In genomic region chr6:14165091-14165490, GRCh38 we compare ENCODE assay signal across 19 cellular contexts. TPM values are rescaled to one million over a fixed set of nuclear protein-coding genes. Genes with fewer than 3 reads are reported as not detected.
A peak's percentile ranks its signal among the peaks of the same experiment; 100 is the strongest.
DNase-seq lines count a peak whose midpoint lies in the region; ATAC-seq and TF ChIP-seq lines count a peak whose summit lies in the region.
"Had no signal": no experiment of that assay in that cellular context is flagged by ENCODE, and none has a peak within 500 bp of the region (broad histone marks: within the 10 kb centered on the region; RNA-seq: fewer than 3 reads in every experiment).

No MANE protein-coding gene starts in this region.

- DNase-seq in AG10803 (ENCODE audit: low read depth) (peak; percentile 82), LoVo (ENCODE audit: low spot score) (peak; percentile 9), choroid plexus epithelial cell (ENCODE audit: low read depth) (peak; percentile 52), kidney tubule cell (ENCODE audit: low spot score) (peak; percentile 82), NK-92 (lab: John Stamatoyannopoulos, UW; ENCODE audit: unreplicated experiment) (no peak), prostate gland (ENCODE audit: low spot score) (no peak), omental fat pad (ENCODE audit: low spot score) (no peak)
- DNase-seq in activated CD8-positive, alpha-beta T cell treated with anti-CD3 and anti-CD28 coated beads, Interleukin-2, amount 10 ng/mL, durations not matched to agents 7 days and 5 days: no peak
- DNase-seq: activated naive CD4-positive, alpha-beta T cell treated with anti-CD3 and anti-CD28 coated beads, Interleukin-2, amount 50 U/mL, for 16 hours; colonic mucosa; DMS79; gastrocnemius medialis; immature natural killer cell; midbrain; NCI-H1048; NCI-H2227 treated with DMSO at 0.1 percent for 48 hours; testis had no signal

- peaks cover 4% of the 10 kb centered on the region for H3K27me3 Mint-ChIP-seq in activated CD8-positive, alpha-beta T cell treated with anti-CD3 and anti-CD28 coated beads, Interleukin-2, amount 10 ng/mL, durations not matched to agents 7 days and 5 days (ENCODE audit: low read depth)

- H3K27ac Mint-ChIP-seq in activated CD8-positive, alpha-beta T cell treated with anti-CD3 and anti-CD28 coated beads, Interleukin-2, amount 10 ng/mL, durations not matched to agents 7 days and 5 days: no peak overlapping the region
- H3K27ac Mint-ChIP-seq: immature natural killer cell had no signal

- no peaks in the 10 kb centered on the region for H3K9me3 ChIP-seq in prostate gland
- H3K9me3 ChIP-seq: colonic mucosa, testis had no signal

- H3K4me3 Mint-ChIP-seq in activated CD8-positive, alpha-beta T cell treated with anti-CD3 and anti-CD28 coated beads, Interleukin-2, amount 10 ng/mL, durations not matched to agents 7 days and 5 days: no peak overlapping the region
- H3K4me3 Mint-ChIP-seq: immature natural killer cell had no signal

- H3K36me3 ChIP-seq in prostate gland: no peaks in the 10 kb centered on the region
- H3K36me3 ChIP-seq: BLaER1, colonic mucosa, gastrocnemius medialis had no signal

- H3K27me3 ChIP-seq in prostate gland (replicated peaks; ENCODE audit: insufficient read depth): no peaks in the 10 kb centered on the region
- H3K27me3 ChIP-seq: BLaER1, colonic mucosa, gastrocnemius medialis, testis had no signal

- 88% methylated on average over 2 of the region's 2 CpGs for WGBS in prostate gland

- H3K27ac ChIP-seq in prostate gland: no peak overlapping the region
- H3K27ac ChIP-seq: BLaER1, colonic mucosa, gastrocnemius medialis, parathyroid adenoma, testis had no signal

- no peaks in the 10 kb centered on the region for H3K4me1 ChIP-seq in prostate gland (replicated peaks)
- H3K4me1 ChIP-seq: BLaER1, colonic mucosa, gastrocnemius medialis, parathyroid adenoma, testis had no signal

- H3K4me3 ChIP-seq in AG10803 (ENCODE audit: low read length) (no peak overlapping the region), choroid plexus epithelial cell (ENCODE audit: low read depth, low read length) (no peak overlapping the region), prostate gland (no peak overlapping the region)
- H3K4me3 ChIP-seq: BLaER1, colonic mucosa, gastrocnemius medialis, testis had no signal

- H3K9me3 Mint-ChIP-seq in activated CD8-positive, alpha-beta T cell treated with anti-CD3 and anti-CD28 coated beads, Interleukin-2, amount 10 ng/mL, durations not matched to agents 7 days and 5 days (ENCODE audit: insufficient read depth): peaks cover 16% of the 10 kb centered on the region

- ATAC-seq in activated CD8-positive, alpha-beta T cell treated with anti-CD3 and anti-CD28 coated beads, Interleukin-2, amount 10 ng/mL, durations not matched to agents 7 days and 5 days: no peak
- ATAC-seq in omental fat pad (ENCODE audit: low FRiP score): no peak
- ATAC-seq: gastrocnemius medialis had no signal

- TF ChIP-seq CTCF in AG10803 (conservative IDR thresholded peaks at IDR 0.05; ENCODE audit: low read length) (0 out of 2 replicates have a peak, but pooled peaks have one; percentile 7), choroid plexus epithelial cell (conservative IDR thresholded peaks at IDR 0.05; ENCODE audit: low read depth, low read length) (no peak), prostate gland (IDR thresholded peaks at IDR 0.05) (no peak), omental fat pad (IDR thresholded peaks at IDR 0.05) (no peak)

- intact Hi-C loops in prostate gland (cut with DNase I): no loop called here

- peaks cover 2% of the 10 kb centered on the region for H3K36me3 Mint-ChIP-seq in activated CD8-positive, alpha-beta T cell treated with anti-CD3 and anti-CD28 coated beads, Interleukin-2, amount 10 ng/mL, durations not matched to agents 7 days and 5 days (ENCODE audit: low read depth)

- no peak for TF ChIP-seq POLR2A in prostate gland (IDR thresholded peaks at IDR 0.05)

- H3K4me1 Mint-ChIP-seq in activated CD8-positive, alpha-beta T cell treated with anti-CD3 and anti-CD28 coated beads, Interleukin-2, amount 10 ng/mL, durations not matched to agents 7 days and 5 days (ENCODE audit: low read depth): no peaks in the 10 kb centered on the region
- H3K4me1 Mint-ChIP-seq: immature natural killer cell had no signal

- POLR2A ChIA-PET in activated CD8-positive, alpha-beta T cell treated with anti-CD3 and anti-CD28 coated beads, Interleukin-2, amount 10 ng/mL, durations not matched to agents 7 days and 5 days (lab: Charles Lee): no interaction called here

- CTCF ChIA-PET in activated CD8-positive, alpha-beta T cell treated with anti-CD3 and anti-CD28 coated beads, Interleukin-2, amount 10 ng/mL, durations not matched to agents 7 days and 5 days (lab: Charles Lee): interaction anchor here (0.7 to 0.9 kb wide), 2 partner anchors 9 to 16 kb away, joined by 3 read pairs; no protein-coding TSS in a partner anchor

RNA-seq across cellular contexts. Expression of gene CD83, which starts 47.5 kb away (rescaled TPM):
- total RNA-seq in prostate gland: 1 to 10 TPM; 5.5 to 5.7 TPM
- total RNA-seq in activated CD8-positive, alpha-beta T cell treated with anti-CD3 and anti-CD28 coated beads, Interleukin-2, amount 10 ng/mL, durations not matched to agents 7 days and 5 days: 10 to 100 TPM; 10.0 to 10.1 TPM
- 10 to 100 TPM in 2 of 4 donors, 1 to 10 TPM in 2; 4.9 to 20.4 (median 12.4) TPM for total RNA-seq in omental fat pad

Comparison
In these comparisons a context has a peak if more than half of its experiments do, and no peak if none do; other contexts are left out.
1. DNase-seq: peak in AG10803 (single experiment), LoVo (single experiment), choroid plexus epithelial cell (single experiment) and kidney tubule cell (single experiment); none in NK-92 (single experiment), prostate gland (single experiment), activated CD8-positive, alpha-beta T cell treated with anti-CD3 and anti-CD28 coated beads, Interleukin-2, amount 10 ng/mL, durations not matched to agents 7 days and 5 days (single experiment) and omental fat pad (single experiment).